ENCODE assay signal across 8 cellular contexts in the genomic region with DNA sequence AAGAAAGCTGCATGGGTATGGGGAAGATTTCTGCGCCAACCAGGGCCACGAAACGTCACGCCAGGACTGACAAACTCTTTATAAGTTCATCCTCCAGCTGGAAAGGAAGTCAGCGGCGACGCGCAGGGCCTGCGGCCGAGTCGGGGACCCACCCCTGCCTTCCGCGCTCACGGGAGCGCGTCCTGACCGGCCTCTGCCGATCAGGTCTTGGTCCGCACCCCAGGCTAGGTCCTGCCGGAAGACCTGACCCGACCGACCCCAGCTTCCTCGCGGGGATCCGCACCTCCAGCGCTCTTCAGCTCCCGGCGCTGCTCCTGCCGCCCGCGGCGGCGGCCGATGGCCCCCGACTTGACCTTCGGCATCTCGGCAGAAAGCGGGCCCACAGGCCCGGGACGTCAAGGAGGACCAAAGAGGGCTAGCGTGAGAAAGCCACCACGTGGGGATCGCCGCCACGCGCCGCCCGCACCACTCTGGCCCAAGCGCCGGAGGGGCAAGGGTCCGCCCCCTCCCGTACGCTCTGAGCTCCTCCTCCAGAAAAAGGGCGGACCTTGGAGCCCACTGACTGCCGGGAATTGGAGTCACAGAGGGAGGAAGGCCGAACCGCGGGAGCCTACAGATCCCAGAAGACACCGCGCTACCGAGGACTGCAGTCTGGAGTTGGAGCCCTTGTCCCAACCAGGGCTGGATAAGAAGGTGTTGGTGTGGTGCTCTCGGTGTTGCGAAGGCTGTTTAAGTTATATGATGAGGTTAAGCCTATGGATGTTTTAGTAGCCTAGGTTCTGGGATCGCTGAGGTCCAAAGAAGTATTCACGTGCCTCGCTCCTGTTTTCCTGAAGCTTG. TPM values are rescaled to one million over a fixed set of nuclear protein-coding genes. Genes with fewer than 3 reads are reported as not detected.
DNase-seq lines count a peak whose midpoint lies in the region; ATAC-seq and TF ChIP-seq lines count a peak whose summit lies in the region.

TSS of gene DIMT1 (minus strand) at position 495 of the 840 bp plus-strand sequence. CDS start at position 362, 133 bp downstream.

- TF ChIP-seq CTCF in GM13976 (IDR thresholded peaks at IDR 0.05; ENCODE audit: borderline replicate concordance, control extremely low read depth, extremely low read depth, insufficient read depth, missing control alignments) (no peak), heart right ventricle (IDR thresholded peaks at IDR 0.05) (peak in 2 of 9 donors; percentile 12 to 21), upper lobe of left lung (IDR thresholded peaks at IDR 0.05) (no peak)

- H3K36me3 ChIP-seq in heart right ventricle (peaks cover 0 to 37% (median 21%) of the 10 kb centered on the region in 9 donors), upper lobe of left lung (peaks cover 0 to 23% (median 12%) of the 10 kb centered on the region in 4 donors)

- peak in 1 of 4 donors; percentile 3 for TF ChIP-seq EP300 in upper lobe of left lung (IDR thresholded peaks at IDR 0.05)

- H3K27me3 ChIP-seq in heart right ventricle (no peaks in the 10 kb centered on the region), upper lobe of left lung (no peaks in the 10 kb centered on the region)

- ATAC-seq in HG02870 (IDR thresholded peaks at IDR 0.05; ENCODE audit: unreplicated experiment) (peak; percentile 97), heart right ventricle (peak; percentile 99 to 100 (median 99)), upper lobe of left lung (ENCODE audit: low FRiP score in 2 of 2) (peak; percentile 100)

- H3K27ac ChIP-seq in heart right ventricle (peak within 1 kb of the TSS; percentile 88 to 99 (median 97)), upper lobe of left lung (peak within 1 kb of the TSS; percentile 88 to 94 (median 92))

- H3K4me1 ChIP-seq in heart right ventricle (peaks cover 5 to 25% (median 14%) of the 10 kb centered on the region in 9 donors), upper lobe of left lung (peaks cover 9 to 12% (median 10%) of the 10 kb centered on the region in 4 donors)

- intact Hi-C loops in T-helper 1 cell treated with Interleukin-12 subunit alpha and Interleukin-12 subunit beta and Interleukin-4 antibody, amounts not matched to agents 30 ng/mL and 1 ng/mL, for 36 hours (cut with micrococcal nuclease): loop anchor here (1.0 to 2.0 kb wide), 10 partner anchors 9 to 1458 kb away; partner anchors contain the start of genes ERCC8, IPO11, KIF2A and LRRC70
- intact Hi-C loops in heart right ventricle (cut with DNase I): loop anchor here in 2 of 10 donors (5.0 to 10.0 kb wide), 2 partner anchors 96 to 99 kb away; partner anchors contain the start of gene KIF2A (in 2 of the 2)
- intact Hi-C loops in posterior cingulate gyrus (cut with DNase I): loop anchor here (5.0 kb wide), 1 partner anchor 96 kb away; the partner anchor contains the start of gene KIF2A

- TF ChIP-seq POLR2A in upper lobe of left lung (IDR thresholded peaks at IDR 0.05): peak in 2 of 4 donors; percentile 72 to 83

- H3K4me3 ChIP-seq in heart right ventricle: peak within 1 kb of the TSS; percentile 55 to 99 (median 83)
- peak within 1 kb of the TSS; percentile 60 to 94 (median 83) for H3K4me3 ChIP-seq in upper lobe of left lung

- in situ Hi-C loops in GM13976 (cut with MboI; ENCODE audit: low sequenced_read_pairs, unreplicated experiment): no loop called here

- WGBS in heart right ventricle, 2 donors: 0% methylated on average over 65 to 66 of the region's 66 CpGs
- 0 to 1% methylated on average over 14 to 25 of the region's 66 CpGs for WGBS in upper lobe of left lung, 2 donors

- peak; percentile 96 for DNase-seq in GM13976 (ENCODE audit: low spot score)
- DNase-seq in NCI-H146 treated with DMSO at 0.1 percent for 48 hours (lab: John Stamatoyannopoulos, UW; ENCODE audit: unreplicated experiment): peak; percentile 92
- DNase-seq in amniotic epithelial cell (ENCODE audit: low read depth): peak; percentile 97
- peak; percentile 92 to 97 for DNase-seq in heart right ventricle
- peak; percentile 95 to 100 (median 97) for DNase-seq in posterior cingulate gyrus
- peak; percentile 96 to 99 for DNase-seq in upper lobe of left lung

- peaks cover 0 to 4% (median 0%) of the 10 kb centered on the region in 11 donors for H3K9me3 ChIP-seq in heart right ventricle
- H3K9me3 ChIP-seq in upper lobe of left lung: no peaks in the 10 kb centered on the region

RNA-seq across cellular contexts. Expression of gene DIMT1, which starts in this region (rescaled TPM):
- total RNA-seq in T-helper 1 cell treated with Interleukin-12 subunit alpha and Interleukin-12 subunit beta and Interleukin-4 antibody, amounts not matched to agents 30 ng/mL and 1 ng/mL, for 36 hours: 22.0 and 22.8 TPM in 2 replicates
- total RNA-seq in heart right ventricle (10 to 100 TPM; 15.9 to 23.0 (median 19.0) TPM), upper lobe of left lung (10 to 100 TPM in 3 of 6 donors, 1 to 10 TPM in 3; 2.1 to 24.5 (median 13.0) TPM)
- 10 to 100 TPM; 10.5 to 18.0 TPM for polyA plus RNA-seq in heart right ventricle

Comparison
In these comparisons a context has a peak if more than half of its experiments do, and no peak if none do; other contexts are left out.
1. Peak in every context shown above with its lines: DNase-seq, ATAC-seq, H3K4me3 ChIP-seq and H3K27ac ChIP-seq.